27 cellular contexts compared by ENCODE assay signal in the genomic region with DNA sequence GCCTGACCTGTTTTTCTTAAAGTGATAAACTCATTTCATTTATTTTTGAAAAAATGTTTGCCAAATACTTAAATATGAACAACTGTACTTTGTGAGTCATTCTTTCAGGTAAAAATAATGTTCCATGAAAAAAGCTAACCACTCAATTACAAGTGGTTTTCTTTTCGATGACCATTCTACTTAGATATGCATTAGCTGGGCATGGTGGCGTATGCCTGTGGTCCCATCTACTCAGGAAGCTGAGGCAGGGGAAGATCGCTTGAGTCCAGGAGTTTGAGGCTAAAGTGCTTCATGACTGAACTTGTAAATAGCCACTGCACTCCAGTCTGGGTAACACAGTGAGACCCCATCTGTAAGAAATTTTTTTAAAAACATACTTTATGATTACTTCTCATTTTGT. TPM values are rescaled to one million over a fixed set of nuclear protein-coding genes. Genes with fewer than 3 reads are reported as not detected.
DNase-seq lines count a peak whose midpoint lies in the region; ATAC-seq, FAIRE-seq and TF ChIP-seq lines count a peak whose summit lies in the region.
"Had no signal": no experiment of that assay in that cellular context is flagged by ENCODE, and none has a peak within 500 bp of the region (broad histone marks: within the 10 kb centered on the region; RNA-seq: fewer than 3 reads in every experiment).

No MANE protein-coding gene starts in this region.

- no peaks in the 10 kb centered on the region for H3K36me3 Mint-ChIP-seq in astrocyte (ENCODE audit: low read depth, unreplicated experiment)

- no peaks in the 10 kb centered on the region for H3K9me3 Mint-ChIP-seq in astrocyte (ENCODE audit: unreplicated experiment)
- H3K9me3 Mint-ChIP-seq: CD8-positive, alpha-beta T cell had no signal

- H3K27me3 Mint-ChIP-seq in astrocyte (ENCODE audit: low read depth, unreplicated experiment): no peaks in the 10 kb centered on the region
- H3K27me3 Mint-ChIP-seq: B cell had no signal

- H3K4me3 Mint-ChIP-seq in astrocyte (ENCODE audit: unreplicated experiment): no peak overlapping the region
- H3K4me3 Mint-ChIP-seq: B cell; CD8-positive, alpha-beta T cell had no signal

- no peak overlapping the region for H3K4me3 ChIP-seq in astrocyte (ENCODE audit: insufficient read depth, low read depth, low read length)
- H3K4me3 ChIP-seq: GM23248, SK-N-MC had no signal

- H2AFZ ChIP-seq in astrocyte (ENCODE audit: low read depth, low read length): no peak overlapping the region
- H2AFZ ChIP-seq: GM23248 had no signal

- TF ChIP-seq CTCF in astrocyte (IDR thresholded peaks at IDR 0.05; ENCODE audit: insufficient read depth, low read depth, low read length): no peak

- H3K27ac Mint-ChIP-seq in astrocyte (ENCODE audit: unreplicated experiment): no peak overlapping the region
- H3K27ac Mint-ChIP-seq: B cell; CD8-positive, alpha-beta T cell had no signal

- H3K27ac ChIP-seq in astrocyte (ENCODE audit: low read depth, low read length): no peak overlapping the region
- H3K27ac ChIP-seq: 22Rv1, C4-2B, GM23248, SK-N-MC had no signal

- H3K27me3 ChIP-seq in astrocyte (ENCODE audit: insufficient read depth, low read length): no peaks in the 10 kb centered on the region

- no peak for ATAC-seq in GM19395 (IDR thresholded peaks at IDR 0.05; ENCODE audit: unreplicated experiment)
- ATAC-seq in HG03196 (IDR thresholded peaks at IDR 0.05; ENCODE audit: unreplicated experiment): no peak
- ATAC-seq in HG03175 (IDR thresholded peaks at IDR 0.05; ENCODE audit: unreplicated experiment): no peak
- ATAC-seq: CD8-positive, alpha-beta T cell; Panc1 had no signal

- no peaks in the 10 kb centered on the region for H3K36me3 ChIP-seq in astrocyte (ENCODE audit: insufficient read depth, low read length)

- peaks cover 7% of the 10 kb centered on the region for H3K4me1 ChIP-seq in astrocyte (ENCODE audit: insufficient read depth, low read length)
- H3K4me1 ChIP-seq: Caco-2 had no signal

- no peak for FAIRE-seq in astrocyte (lab: Jason Lieb, UNC)
- FAIRE-seq: GM18507 had no signal

- no peaks in the 10 kb centered on the region for H4K20me1 ChIP-seq in astrocyte (ENCODE audit: insufficient read depth, low read length)

- peaks cover 19% of the 10 kb centered on the region for H3K79me2 ChIP-seq in astrocyte (ENCODE audit: insufficient read depth, low read length)

- no peak overlapping the region for H3K9ac ChIP-seq in astrocyte (ENCODE audit: low read length)
- H3K9ac ChIP-seq: GM23248 had no signal

- peak; percentile 27 for DNase-seq in activated effector memory CD4-positive, alpha-beta T cell treated with anti-CD3 and anti-CD28 coated beads, Interleukin-2, amount 50 U/mL, for 16 hours
- no peak for DNase-seq in activated effector memory CD4-positive, alpha-beta T cell treated with Interleukin-2 at 50 U/mL for 16 hours
- DNase-seq in astrocyte (ENCODE audit: low read depth): peak; percentile 37
- DNase-seq in glomerular visceral epithelial cell (ENCODE audit: extremely low spot score): peak; percentile 73
- DNase-seq: Caco-2; CD8-positive, alpha-beta T cell; GM23248; H7; KG1; NCI-H1092 treated with DMSO at 0.1 percent for 48 hours; NCI-H1436; NCI-H187; NCI-H2081 treated with DMSO at 0.1 percent for 48 hours; NCI-H2171; NCI-H226; NCI-H510A; NCI-H69; SHP77 treated with DMSO at 0.1 percent for 48 hours had no signal

- H3K4me1 Mint-ChIP-seq in astrocyte (ENCODE audit: low read depth, unreplicated experiment): no peaks in the 10 kb centered on the region

- H3K4me2 ChIP-seq in astrocyte (ENCODE audit: low read length): no peak overlapping the region

- H3K9me3 ChIP-seq in astrocyte (ENCODE audit: insufficient read depth, low read depth, low read length): no peaks in the 10 kb centered on the region
- H3K9me3 ChIP-seq: Caco-2 had no signal

RNA-seq across cellular contexts. Expression of a gene that starts 4.0 kb away (rescaled TPM):
- 31.3 and 34.7 TPM in 2 replicates for total RNA-seq in astrocyte

RNA-seq across cellular contexts. Expression of a gene that starts 4.2 kb away (rescaled TPM):
- total RNA-seq in astrocyte: 26.7 and 28.8 TPM in 2 replicates
